In the genomic region with DNA sequence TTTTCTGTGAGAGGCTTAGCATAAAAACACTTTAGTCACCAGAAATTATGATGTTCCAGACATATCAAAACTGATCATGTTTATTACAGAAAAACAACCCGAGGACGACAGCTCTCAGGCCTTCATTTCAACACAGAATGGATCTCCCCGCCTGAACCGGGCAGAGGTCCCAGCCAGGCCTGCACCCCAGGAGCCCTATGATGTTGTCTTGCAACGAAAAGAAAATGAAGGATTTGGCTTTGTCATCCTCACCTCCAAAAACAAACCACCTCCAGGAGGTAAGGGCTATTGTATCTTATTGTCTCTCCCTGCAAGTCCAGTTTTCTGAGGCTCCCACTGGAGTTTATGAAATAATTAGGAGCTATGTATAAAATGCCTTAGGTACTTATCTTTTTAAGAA, we compare ENCODE assay signal across 7 cellular contexts.
"Had no signal": no experiment of that assay in that cellular context is flagged by ENCODE, and none has a peak within 500 bp of the region (broad histone marks: within the 10 kb centered on the region; RNA-seq: fewer than 3 reads in every experiment).

No MANE protein-coding gene starts in this region.

- H3K27ac ChIP-seq: GM23248, HL-60 had no signal

- H3K4me1 ChIP-seq: HAP-1 had no signal

- FAIRE-seq: HepG2 had no signal

- H2AFZ ChIP-seq: GM23248 had no signal

- H3K4me3 ChIP-seq: GM23248, HAP-1 had no signal

- H3K36me3 ChIP-seq: HAP-1 had no signal

- H3K9ac ChIP-seq: GM23248 had no signal

- DNase-seq: GM23248, GOT3, H7, HFFc6 had no signal

- H3K9me3 ChIP-seq: HAP-1 had no signal
